ENCODE assay signal across 25 cellular contexts in the genomic region with DNA sequence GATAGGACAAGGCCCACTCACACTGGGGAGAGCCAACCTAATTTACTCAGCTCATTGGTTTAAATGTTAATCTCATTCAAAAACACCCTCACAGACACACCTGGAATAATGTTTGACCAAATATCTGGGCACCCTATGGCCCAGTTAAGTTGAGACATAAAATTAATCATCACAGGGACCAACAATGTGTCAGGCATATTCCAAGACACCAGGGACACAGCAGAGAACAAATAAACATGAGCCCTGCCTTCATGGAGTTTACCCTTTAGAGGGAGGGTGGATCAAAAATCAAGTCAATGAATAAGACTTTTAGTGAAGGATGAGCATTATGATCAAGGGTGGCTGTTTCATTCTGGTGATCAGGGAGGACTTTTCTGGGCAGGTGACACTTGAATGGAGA.
"Had no signal": no experiment of that assay in that cellular context is flagged by ENCODE, and none has a peak within 500 bp of the region (broad histone marks: within the 10 kb centered on the region; RNA-seq: fewer than 3 reads in every experiment).

No MANE protein-coding gene starts in this region.

- H3K27ac ChIP-seq: left ventricle myocardium inferior, pancreas, prostate gland, skin epidermis, stomach, testis, thyroid gland, transverse colon, upper lobe of left lung, vagina had no signal

- H3K4me3 ChIP-seq: left ventricle myocardium inferior, lung, pancreas, prostate gland, skin epidermis, stomach, testis, thyroid gland, transverse colon, upper lobe of left lung, vagina had no signal

- H3K9me3 ChIP-seq: left ventricle myocardium inferior, pancreas, prostate gland, stomach, testis, thyroid gland, transverse colon, upper lobe of left lung, vagina had no signal

- H3K27me3 ChIP-seq: pancreas, stomach, testis, thyroid gland, transverse colon, upper lobe of left lung, vagina had no signal

- H3K36me3 ChIP-seq: left ventricle myocardium inferior, pancreas, prostate gland, stomach, thyroid gland, transverse colon, upper lobe of left lung, vagina had no signal

- ATAC-seq: natural killer cell; right cardiac atrium; sciatic nerve; stimulated activated naive B cell treated with anti-CD40 and anti-IgM and Interleukin-4, amounts not matched to agents 10 μg/mL and 1 μg/mL and 100 μg/mL, for 72 hours; stimulated activated naive CD8-positive, alpha-beta T cell treated with anti-CD3 and anti-CD28 coated beads, Interleukin-15, Interleukin-2, amounts not matched to agents 100 U/mL and 50 U/mL, for 24 hours had no signal

- DNase-seq: immature natural killer cell; kidney; left ventricle myocardium inferior; mesendoderm; naive B cell; natural killer cell; nephron progenitor cell; pancreas; right cardiac atrium; stimulated activated CD4-positive, alpha-beta T cell treated with anti-CD3 and anti-CD28 coated beads, Interleukin-12 subunit alpha, Interleukin-12 subunit beta, amount 100 ng/mL, for 4 hours; stimulated activated CD4-positive, alpha-beta T cell treated with anti-CD3 and anti-CD28 coated beads, Interleukin-15, amount 100 ng/mL, for 24 hours; stimulated activated CD4-positive, alpha-beta T cell treated with anti-CD3 and anti-CD28 coated beads, Interleukin-2, amount 100 ng/mL, for 24 hours; stimulated activated CD4-positive, alpha-beta T cell treated with anti-CD3 and anti-CD28 coated beads, Interleukin-4, amount 100 ng/mL, for 1 hour; stimulated activated naive B cell treated with anti-CD40 and anti-IgM and Interleukin-4, amounts not matched to agents 10 μg/mL and 1 μg/mL and 100 μg/mL, for 72 hours; stimulated activated naive CD8-positive, alpha-beta T cell treated with anti-CD3 and anti-CD28 coated beads, Interleukin-15, Interleukin-2, amounts not matched to agents 100 U/mL and 50 U/mL, for 24 hours; testis; transverse colon; upper lobe of left lung had no signal
